In the genomic region with DNA sequence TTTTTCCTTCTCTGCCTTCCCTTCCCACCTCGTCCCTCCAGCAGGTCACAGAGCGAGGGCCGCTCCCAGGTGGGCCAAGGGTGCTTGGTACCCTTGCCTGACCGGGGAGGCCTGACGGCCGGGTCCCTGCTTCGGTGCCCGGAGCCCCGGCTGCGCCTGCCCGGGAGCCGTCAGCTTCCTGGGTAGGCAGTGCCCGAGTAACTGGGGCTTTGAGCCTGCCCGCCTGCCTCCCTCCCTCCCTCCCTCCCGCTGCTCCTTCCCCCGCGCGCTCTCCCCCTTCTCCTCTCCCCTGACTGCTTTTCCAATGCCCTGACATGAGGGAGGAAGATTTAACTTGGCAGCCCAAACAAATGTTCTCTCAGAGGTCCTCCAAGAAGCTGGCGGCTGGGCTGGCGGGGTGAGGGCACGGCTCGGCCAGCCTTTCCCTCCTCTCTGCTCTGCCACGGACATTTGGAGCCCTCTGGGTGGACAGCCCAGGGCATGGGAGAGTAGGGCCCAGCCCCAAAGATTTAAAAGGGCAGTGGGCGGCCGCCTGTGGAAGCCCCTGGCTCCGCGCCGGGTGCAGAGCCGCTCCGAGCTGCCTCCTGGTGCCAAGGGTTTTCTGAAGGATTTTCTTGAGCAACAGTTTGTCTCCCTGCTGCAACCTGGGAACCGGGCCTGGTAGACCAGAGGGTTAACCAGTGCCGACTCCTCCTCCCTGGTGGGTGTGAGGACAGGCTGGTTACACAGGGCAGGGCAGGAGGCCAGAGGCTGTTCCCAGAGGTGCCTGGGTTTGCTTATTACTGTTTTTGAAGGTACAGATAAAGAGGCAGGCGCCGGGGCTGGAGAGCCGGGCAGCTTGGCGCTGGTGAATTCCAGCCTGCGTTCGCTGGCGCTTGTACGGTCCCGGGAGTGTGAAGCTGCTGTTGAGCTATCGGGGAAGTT, we compare ENCODE assay signal across 8 cellular contexts. TPM values are rescaled to one million over a fixed set of nuclear protein-coding genes. Genes with fewer than 3 reads are reported as not detected.
A peak's percentile ranks its signal among the peaks of the same experiment; 100 is the strongest.
DNase-seq lines count a peak whose midpoint lies in the region; ATAC-seq, FAIRE-seq and TF ChIP-seq lines count a peak whose summit lies in the region.

No MANE protein-coding gene starts in this region.

- H3K4me3 ChIP-seq in Jurkat, Clone E6-1 (ENCODE audit: low read length): peak overlapping the region; percentile 33
- peak overlapping the region; percentile 83 to 95 for H3K4me3 ChIP-seq in duodenal mucosa (ENCODE audit: low read depth in 1 of 2, low read length in 2 of 2)
- H3K4me3 ChIP-seq in HepG2 (replicated peaks in 1 of 3; ENCODE audit: insufficient read depth in 1 of 3, low read depth in 2 of 3, low read length in 3 of 3): peak overlapping the region; percentile 93 to 98 (median 93)

- peak in 1 of 2 experiments; percentile 70; a peak in 2 of 4 replicates for TF ChIP-seq POLR2A in HepG2 (IDR thresholded peaks at IDR 0.05; ENCODE audit: insufficient read depth in 1 of 2, low read depth in 2 of 2, low read length in 2 of 2)

- H4K20me1 ChIP-seq in HepG2 (ENCODE audit: insufficient read depth, low read length): peaks cover 52% of the 10 kb centered on the region

- H3K27ac ChIP-seq in duodenal mucosa (ENCODE audit: low read depth, low read length) (peak overlapping the region; percentile 91), HepG2 (ENCODE audit: extremely low read length, insufficient read depth, low read length) (peak overlapping the region; percentile 91)

- peaks cover 18% of the 10 kb centered on the region for H3K27me3 Mint-ChIP-seq in T-helper 1 cell treated with Interleukin-12 subunit alpha and Interleukin-12 subunit beta and Interleukin-4 antibody, amounts not matched to agents 30 μg/mL and 1 μg/mL, for 36 hours (ENCODE audit: low read depth)

- H3K9me3 ChIP-seq in duodenal mucosa (ENCODE audit: control insufficient read depth in 1 of 2, low read length in 2 of 2) (no peaks in the 10 kb centered on the region), HepG2 (ENCODE audit: low read length) (no peaks in the 10 kb centered on the region)

- H3K9ac ChIP-seq in duodenal mucosa (ENCODE audit: low read depth in 1 of 2, low read length in 2 of 2): peak overlapping the region; percentile 69 to 96
- H3K9ac ChIP-seq in HepG2 (ENCODE audit: insufficient read depth, low read depth, low read length): peak overlapping the region; percentile 91

- peak; percentile 84 for FAIRE-seq in HepG2 (lab: Jason Lieb, UNC)

- in situ Hi-C loops in HepG2 (cut with HindIII; ENCODE audit: extremely low pct_ligation_motif_present, low pct_unique_long_range_greater_than_20kb): no loop called here

- H3K36me3 Mint-ChIP-seq in T-helper 1 cell treated with Interleukin-12 subunit alpha and Interleukin-12 subunit beta and Interleukin-4 antibody, amounts not matched to agents 30 μg/mL and 1 μg/mL, for 36 hours (ENCODE audit: low read depth): peaks cover 9% of the 10 kb centered on the region

- H3K9me3 Mint-ChIP-seq in T-helper 1 cell treated with Interleukin-12 subunit alpha and Interleukin-12 subunit beta and Interleukin-4 antibody, amounts not matched to agents 30 μg/mL and 1 μg/mL, for 36 hours: no peaks in the 10 kb centered on the region

- 0 out of 2 replicates have a peak, but pooled peaks have one; percentile 21 for TF ChIP-seq RAD21 in HepG2 (CRISPR knock-in tag; IDR thresholded peaks at IDR 0.05)

- CTCF ChIA-PET in HepG2 (lab: Yijun Ruan, JAX; ENCODE audit: low intra/inter-chr PET ratio, low total read pairs): no interaction called here

- H3K36me3 ChIP-seq in duodenal mucosa (ENCODE audit: control insufficient read depth in 1 of 2, insufficient read depth in 2 of 2, low read length in 2 of 2) (no peaks in the 10 kb centered on the region), HepG2 (replicated peaks in 1 of 2; ENCODE audit: control insufficient read depth in 1 of 2, insufficient read depth in 2 of 2, low read length in 2 of 2) (no peaks in the 10 kb centered on the region; a peak in 1 of 5 replicates)

- DNase-seq in DMS 273 (lab: John Stamatoyannopoulos, UW; ENCODE audit: unreplicated experiment) (peak; percentile 90), HepG2 (ENCODE audit: low spot score) (peak; percentile 90)
- DNase-seq in Jurkat, Clone E6-1 (ENCODE audit: low read depth, low spot score): no peak
- DNase-seq in stimulated activated CD4-positive, alpha-beta T cell treated with anti-CD3 and anti-CD28 coated beads, Interleukin-4, amount 100 ng/mL, for 24 hours: peak; percentile 13

- TSS peak; percentile 84 for BruUV-seq in HepG2 (replicated peaks; lab: Mats Ljungman, UMichigan)

- peak; percentile 69 for ATAC-seq in HepG2
- no peak for ATAC-seq in GM19463 (IDR thresholded peaks at IDR 0.05; ENCODE audit: unreplicated experiment)
- ATAC-seq in HG03378 (IDR thresholded peaks at IDR 0.05; ENCODE audit: unreplicated experiment): no peak

- no peak overlapping the region for H2AFZ ChIP-seq in HepG2 (ENCODE audit: low read length)

- WGBS in HepG2 (ENCODE audit: low lambda C conversion rate): 2% methylated on average over 23 of the region's 42 CpGs

- peaks cover 44 to 61% of the 10 kb centered on the region in 2 donors for H3K4me1 ChIP-seq in duodenal mucosa (ENCODE audit: control insufficient read depth in 1 of 2, insufficient read depth in 2 of 2, low read length in 2 of 2)
- peaks cover 56% of the 10 kb centered on the region for H3K4me1 ChIP-seq in HepG2 (ENCODE audit: insufficient read depth, low read length)

- TF ChIP-seq EP300 in HepG2 (IDR thresholded peaks at IDR 0.05; ENCODE audit: low read depth in 2 of 2, low read length in 2 of 2) (peak in 1 of 2 experiments; percentile 59; a peak in 1 of 4 replicates), HepG2 (CRISPR knock-in tag; IDR thresholded peaks at IDR 0.05; ENCODE audit: borderline replicate concordance) (no peak)

- H3K27ac Mint-ChIP-seq in T-helper 1 cell treated with Interleukin-12 subunit alpha and Interleukin-12 subunit beta and Interleukin-4 antibody, amounts not matched to agents 30 μg/mL and 1 μg/mL, for 36 hours: no peak overlapping the region

- H3K4me1 Mint-ChIP-seq in T-helper 1 cell treated with Interleukin-12 subunit alpha and Interleukin-12 subunit beta and Interleukin-4 antibody, amounts not matched to agents 30 μg/mL and 1 μg/mL, for 36 hours (ENCODE audit: low read depth): peaks cover 18% of the 10 kb centered on the region

- peak overlapping the region; percentile 76 for H3K4me3 Mint-ChIP-seq in T-helper 1 cell treated with Interleukin-12 subunit alpha and Interleukin-12 subunit beta and Interleukin-4 antibody, amounts not matched to agents 30 μg/mL and 1 μg/mL, for 36 hours

- H3K4me2 ChIP-seq in HepG2 (ENCODE audit: low read depth, low read length): peak overlapping the region; percentile 95

- H3K79me2 ChIP-seq in HepG2 (ENCODE audit: insufficient read depth, low read length): peaks cover 64% of the 10 kb centered on the region

- intact Hi-C loops in HepG2 (cut with micrococcal nuclease; ENCODE audit: unreplicated experiment): loop anchor here (2.0 to 5.0 kb wide), 5 partner anchors 24 to 124 kb away; no protein-coding TSS in a partner anchor

- H3K27me3 ChIP-seq in duodenal mucosa (ENCODE audit: control insufficient read depth in 1 of 2, insufficient read depth in 2 of 2, low read length in 2 of 2) (no peaks in the 10 kb centered on the region), HepG2 (ENCODE audit: control insufficient read depth in 1 of 2, insufficient read depth in 2 of 2, low read length in 2 of 2) (no peaks in the 10 kb centered on the region; a peak in 1 of 5 replicates)

- POLR2A ChIA-PET in HepG2 (lab: Yijun Ruan, JAX): interaction anchor here (0.9 to 2.7 kb wide), 15 partner anchors 10 to 1024 kb away, joined by 3 to 33 read pairs (median 4); no protein-coding TSS in a partner anchor

- no peak for TF ChIP-seq CTCF in HepG2 (CRISPR knock-in tag; IDR thresholded peaks at IDR 0.05)

TF ChIP-seq in HepG2, 621 proteins besides CTCF, POLR2A, EP300 and RAD21 (continues in another document):
- TF ChIP-seq, protein P1, sequence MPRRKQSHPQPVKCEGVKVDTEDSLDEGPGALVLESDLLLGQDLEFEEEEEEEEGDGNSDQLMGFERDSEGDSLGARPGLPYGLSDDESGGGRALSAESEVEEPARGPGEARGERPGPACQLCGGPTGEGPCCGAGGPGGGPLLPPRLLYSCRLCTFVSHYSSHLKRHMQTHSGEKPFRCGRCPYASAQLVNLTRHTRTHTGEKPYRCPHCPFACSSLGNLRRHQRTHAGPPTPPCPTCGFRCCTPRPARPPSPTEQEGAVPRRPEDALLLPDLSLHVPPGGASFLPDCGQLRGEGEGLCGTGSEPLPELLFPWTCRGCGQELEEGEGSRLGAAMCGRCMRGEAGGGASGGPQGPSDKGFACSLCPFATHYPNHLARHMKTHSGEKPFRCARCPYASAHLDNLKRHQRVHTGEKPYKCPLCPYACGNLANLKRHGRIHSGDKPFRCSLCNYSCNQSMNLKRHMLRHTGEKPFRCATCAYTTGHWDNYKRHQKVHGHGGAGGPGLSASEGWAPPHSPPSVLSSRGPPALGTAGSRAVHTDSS (CRISPR knock-in tag; conservative IDR thresholded peaks at IDR 0.05): no peak
- TF ChIP-seq ATF1 (CRISPR knock-in tag; IDR thresholded peaks at IDR 0.05): no peak

RNA-seq across cellular contexts. Expression of a gene that starts 2.1 kb away (rescaled TPM):
- 24.0 TPM for polyA plus RNA-seq in Jurkat, Clone E6-1 (2012; ENCODE audit: insufficient read depth, insufficient read length)
- 5.3 and 11.0 TPM in 2 replicates for total RNA-seq in HepG2 (2016; rRNA removed; fragmentation: Illumina TruSeq; extraction: Trizol)
- 2.3 and 2.6 TPM in 2 replicates for total RNA-seq in HepG2 (2016; cell fraction: cytosol; rRNA removed; fragmentation: Illumina TruSeq; extraction: Trizol; ENCODE audit: low read depth)
- 5.2 and 10.5 TPM in 2 replicates for total RNA-seq in HepG2 (2016; cell fraction: insoluble cytoplasmic fraction; rRNA removed; fragmentation: Illumina TruSeq; extraction: Trizol)
- total RNA-seq in HepG2 (2016; cell fraction: membrane; rRNA removed; fragmentation: Illumina TruSeq; extraction: Trizol): 7.0 and 7.7 TPM in 2 replicates
- 9.9 and 13.1 TPM in 2 replicates for total RNA-seq in HepG2 (2016; cell fraction: nucleus; rRNA removed; fragmentation: Illumina TruSeq; extraction: Trizol)
- polyA plus RNA-seq in HepG2 (2011; rRNA removed): 8.8 and 10.2 TPM in 2 replicates
- polyA plus RNA-seq in HepG2 (2011; cell fraction: cytosol; rRNA removed): 7.4 TPM in 2 replicates
- polyA plus RNA-seq in HepG2 (2011; cell fraction: nucleus; rRNA removed): 42.1 and 46.0 TPM in 2 replicates
- polyA plus RNA-seq in HepG2 (2012): 22.4 and 32.5 TPM in 2 replicates
- 0.69 and 1.1 TPM in 2 replicates for polyA plus RNA-seq in HepG2 (2016; cell fraction: cytosol; fragmentation: Illumina TruSeq; extraction: Trizol; ENCODE audit: low read depth)
- polyA plus RNA-seq in HepG2 (2016; cell fraction: insoluble cytoplasmic fraction; fragmentation: Illumina TruSeq; extraction: Trizol; ENCODE audit: low read depth): 16.0 and 20.6 TPM in 2 replicates
- 2.4 and 3.8 TPM in 2 replicates for polyA plus RNA-seq in HepG2 (2016; cell fraction: membrane; fragmentation: Illumina TruSeq; extraction: Trizol; ENCODE audit: low read depth)
- polyA plus RNA-seq in HepG2 (2016; cell fraction: nucleus; fragmentation: Illumina TruSeq; extraction: Trizol; ENCODE audit: insufficient read depth, low read depth): 25.8 and 26.9 TPM in 2 replicates
- 7.8 and 28.6 TPM in 2 replicates for polyA minus RNA-seq in HepG2 (2011; rRNA and poly(A)+ RNA removed; ENCODE audit: low replicate concordance)
- 19.5 and 20.1 TPM in 2 replicates for polyA minus RNA-seq in HepG2 (2011; cell fraction: cytosol; rRNA and poly(A)+ RNA removed)
- 27.4 and 29.2 TPM in 2 replicates for polyA minus RNA-seq in HepG2 (2011; cell fraction: nucleus; rRNA and poly(A)+ RNA removed)

Comparison
In these comparisons a context has a peak if more than half of its experiments do, and no peak if none do; other contexts are left out.
1. H3K4me3 ChIP-seq: peak in every context shown above with its lines; median percentile 93 in HepG2; 89 in duodenal mucosa; 33 in Jurkat, Clone E6-1.